8 cellular contexts compared by ENCODE assay signal in the genomic region with DNA sequence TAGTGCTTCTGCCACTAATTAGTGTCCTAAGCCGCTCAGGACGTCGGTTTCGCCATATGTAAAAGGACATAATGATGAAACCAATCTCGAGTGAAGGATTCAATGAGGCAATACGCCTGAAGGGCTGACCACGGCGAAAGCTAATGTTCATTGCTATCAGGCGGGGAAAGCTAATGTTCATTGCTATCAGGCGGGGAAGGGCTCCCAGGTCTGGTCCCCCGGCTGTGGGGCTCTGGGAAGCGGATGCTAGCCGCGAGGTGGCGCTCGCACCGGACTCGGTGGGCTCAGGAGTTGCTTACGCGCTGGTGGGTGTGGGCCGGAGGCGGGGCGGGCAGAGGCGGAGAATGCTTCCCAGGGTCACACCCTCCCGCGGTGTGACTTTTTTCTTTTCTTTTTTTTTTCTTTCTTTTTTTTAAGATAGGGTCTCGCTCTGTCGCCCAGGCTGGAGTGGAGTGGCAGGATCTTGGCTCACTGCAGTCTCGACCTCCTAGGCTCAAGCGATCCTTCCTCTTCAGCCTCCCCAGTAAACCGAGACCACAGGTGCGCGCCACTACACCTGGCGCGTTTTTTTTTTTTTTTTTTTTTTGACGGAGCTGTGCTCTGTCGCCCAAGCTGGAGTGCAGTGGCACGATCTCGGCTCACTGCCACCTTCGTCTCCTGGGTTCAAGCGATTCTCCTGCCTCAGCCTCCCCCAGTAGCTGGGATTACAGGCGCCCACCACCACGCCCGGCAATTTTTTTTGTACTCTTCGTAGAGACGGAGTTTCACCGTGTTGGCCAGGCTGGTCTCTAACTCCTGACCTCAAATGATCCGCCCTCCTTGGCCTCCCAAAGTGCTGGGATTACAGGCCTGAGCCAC.
DNase-seq lines count a peak whose midpoint lies in the region; ATAC-seq, FAIRE-seq and TF ChIP-seq lines count a peak whose summit lies in the region.

No MANE protein-coding gene starts in this region.

- DNase-seq in HS-27A (ENCODE audit: low read depth) (peak; percentile 47), NOMO-1 (lab: John Stamatoyannopoulos, UW; ENCODE audit: unreplicated experiment in 2 of 2) (peak; percentile 81 to 83), midbrain (lab: John Stamatoyannopoulos, UW) (peak; percentile 76)
- peak; percentile 51 for DNase-seq in activated CD8-positive, alpha-beta memory T cell treated with anti-CD3 and anti-CD28 coated beads, Interleukin-2, amount 50 U/mL, for 1 hour (ENCODE audit: extremely low read depth)
- DNase-seq in stimulated activated CD8-positive, alpha-beta memory T cell treated with anti-CD3 and anti-CD28 coated beads, Interleukin-2, amount 100 ng/mL, for 48 hours (ENCODE audit: low read depth in 2 of 2), result peak; percentile 90 to 91

- ATAC-seq in HG03571 (IDR thresholded peaks at IDR 0.05; ENCODE audit: unreplicated experiment), result no peak

- FAIRE-seq in endometrium (lab: Jason Lieb, UNC), result peak; percentile 43

- TF ChIP-seq CTCF in GM12872 (IDR thresholded peaks at IDR 0.05; ENCODE audit: insufficient read depth, low read depth, low read length), result peak; percentile 79
